In the genomic region with DNA sequence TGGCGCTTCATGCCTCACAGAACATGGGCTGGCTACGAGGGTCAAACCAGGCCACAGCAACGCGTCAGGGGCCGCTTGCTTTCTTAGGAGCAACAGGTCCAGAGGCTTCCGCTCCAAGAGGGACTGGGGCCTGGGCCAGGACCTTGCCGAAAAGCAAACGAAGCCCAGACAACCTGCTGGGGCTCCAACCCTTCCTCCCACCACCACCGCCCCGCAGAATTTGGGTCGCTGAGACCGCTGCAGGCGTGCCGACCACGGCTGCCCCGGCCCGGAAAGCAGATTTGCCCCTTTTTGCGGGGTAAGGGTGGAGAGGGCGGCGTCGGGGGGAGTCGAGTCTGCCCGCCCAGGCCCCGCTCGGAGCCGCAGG, we compare ENCODE assay signal across 8 cellular contexts. TPM values are rescaled to one million over a fixed set of nuclear protein-coding genes. Genes with fewer than 3 reads are reported as not detected.
DNase-seq lines count a peak whose midpoint lies in the region; ATAC-seq and TF ChIP-seq lines count a peak whose summit lies in the region.

No MANE protein-coding gene starts in this region.

- DNase-seq in NCI-H748 (lab: John Stamatoyannopoulos, UW; ENCODE audit: unreplicated experiment) (peak; percentile 34), NCI-H748 treated with DMSO at 0.1 percent for 48 hours (lab: John Stamatoyannopoulos, UW) (no peak), astrocyte of the spinal cord (ENCODE audit: low read depth, low spot score) (no peak), kidney tubule cell (ENCODE audit: low spot score) (peak; percentile 46), suprapubic skin (ENCODE audit: low spot score in 2 of 2) (no peak), activated gamma-delta T cell (lab: John Stamatoyannopoulos, UW) (no peak), SKM-1 (lab: John Stamatoyannopoulos, UW; ENCODE audit: unreplicated experiment) (no peak)

- in situ Hi-C loops in astrocyte of the spinal cord (cut with HindIII; ENCODE audit: low sequenced_read_pairs), result no loop called here

- H3K27me3 ChIP-seq in suprapubic skin, result peaks cover 15% of the 10 kb centered on the region

- TF ChIP-seq POLR2A in suprapubic skin (IDR thresholded peaks at IDR 0.05), result no peak

- peak overlapping the region; percentile 64 for H3K27ac ChIP-seq in suprapubic skin

- H3K4me1 ChIP-seq in suprapubic skin, result peaks cover 37% of the 10 kb centered on the region

- H3K4me3 ChIP-seq in astrocyte of the spinal cord (ENCODE audit: low read depth, low read length) (peak overlapping the region; percentile 74), suprapubic skin (peak overlapping the region; percentile 76)

- no peaks in the 10 kb centered on the region for H3K36me3 ChIP-seq in suprapubic skin

- ATAC-seq in HG03460 (IDR thresholded peaks at IDR 0.05; ENCODE audit: unreplicated experiment), result peak; percentile 19

- TF ChIP-seq CTCF in astrocyte of the spinal cord (IDR thresholded peaks at IDR 0.05; ENCODE audit: low read depth, low read length) (no peak), suprapubic skin (IDR thresholded peaks at IDR 0.05) (no peak)

- 24% methylated on average over 4 of the region's 26 CpGs for WGBS in suprapubic skin

- TF ChIP-seq EP300 in suprapubic skin (IDR thresholded peaks at IDR 0.05), result no peak

- H3K9me3 ChIP-seq in suprapubic skin, result no peaks in the 10 kb centered on the region

RNA-seq across cellular contexts. Expression of a gene that starts 9.9 kb away (rescaled TPM):
- under 1 TPM in 3 of 4 donors, not detected in 1; 0.16 to 0.25 (median 0.16) TPM for total RNA-seq in suprapubic skin

RNA-seq across cellular contexts. Expression of a gene that starts 14.5 kb away (rescaled TPM):
- 100 to 1,000 TPM in 2 of 4 donors, 10 to 100 TPM in 2; 71.4 to 139 (median 96.5) TPM for total RNA-seq in suprapubic skin

RNA-seq across cellular contexts. Expression of a gene that starts 40.8 kb away (rescaled TPM):
- 10 to 100 TPM in 1 of 4 donors, 1 to 10 TPM in 3; 5.4 to 37.2 (median 7.9) TPM for total RNA-seq in suprapubic skin

RNA-seq across cellular contexts. Expression of a gene that starts 42.3 kb away (rescaled TPM):
- 10 to 100 TPM; 52.1 to 99.2 (median 63.1) TPM for total RNA-seq in suprapubic skin

RNA-seq across cellular contexts. Expression of a gene that starts 42.8 kb away (rescaled TPM):
- total RNA-seq in suprapubic skin, result not detected

Comparison
In these comparisons a context has a peak if more than half of its experiments do, and no peak if none do; other contexts are left out.
1. DNase-seq: peak in NCI-H748 (single experiment) and kidney tubule cell (single experiment); none in NCI-H748 treated with DMSO at 0.1 percent for 48 hours (single experiment), astrocyte of the spinal cord (single experiment), suprapubic skin (0 of 2), activated gamma-delta T cell (single experiment) and SKM-1 (single experiment).